8 cellular contexts compared by ENCODE assay signal in the genomic region with DNA sequence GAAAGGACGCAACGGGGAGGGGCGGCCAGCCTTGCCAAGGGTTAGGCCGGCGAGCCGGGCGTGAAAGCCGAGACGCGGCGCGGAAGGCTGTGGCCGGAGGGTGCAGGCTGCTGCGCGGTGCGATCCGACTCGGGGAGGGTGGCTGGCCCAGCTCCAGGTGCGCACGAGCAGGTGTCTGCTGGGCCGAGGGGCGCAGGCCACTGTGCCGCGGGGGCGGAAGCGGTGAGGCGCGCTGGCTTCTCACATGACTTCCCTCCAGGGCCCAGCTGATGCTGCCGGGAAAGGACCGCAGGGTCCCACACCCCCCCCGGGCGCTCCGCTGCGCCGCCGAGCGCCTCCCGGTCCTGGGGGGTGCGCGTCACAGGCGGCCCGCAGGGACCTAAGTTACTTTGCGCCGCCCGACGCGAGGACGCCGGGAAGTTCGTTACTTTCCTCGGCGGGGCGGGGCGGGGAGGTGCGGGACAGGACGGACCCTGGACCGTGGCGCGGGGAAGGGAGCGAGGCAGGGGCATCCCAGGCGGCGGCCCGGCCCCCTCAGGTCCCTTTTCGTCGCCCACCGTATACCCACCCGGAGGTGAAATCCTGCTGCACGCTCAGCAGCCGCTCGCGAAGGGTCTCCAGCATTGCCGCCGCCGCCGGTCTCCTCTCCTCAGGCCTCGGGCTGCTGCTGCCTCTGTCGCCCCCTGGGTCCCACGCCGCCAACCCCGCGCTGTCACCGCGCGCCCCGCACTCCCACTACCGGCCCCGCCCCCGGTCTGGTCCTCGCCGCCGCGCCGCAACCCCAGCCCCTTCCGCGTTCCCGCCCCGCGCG. TPM values are rescaled to one million over a fixed set of nuclear protein-coding genes. Genes with fewer than 3 reads are reported as not detected.
DNase-seq lines count a peak whose midpoint lies in the region; ATAC-seq, FAIRE-seq and TF ChIP-seq lines count a peak whose summit lies in the region.

A gene with protein sequence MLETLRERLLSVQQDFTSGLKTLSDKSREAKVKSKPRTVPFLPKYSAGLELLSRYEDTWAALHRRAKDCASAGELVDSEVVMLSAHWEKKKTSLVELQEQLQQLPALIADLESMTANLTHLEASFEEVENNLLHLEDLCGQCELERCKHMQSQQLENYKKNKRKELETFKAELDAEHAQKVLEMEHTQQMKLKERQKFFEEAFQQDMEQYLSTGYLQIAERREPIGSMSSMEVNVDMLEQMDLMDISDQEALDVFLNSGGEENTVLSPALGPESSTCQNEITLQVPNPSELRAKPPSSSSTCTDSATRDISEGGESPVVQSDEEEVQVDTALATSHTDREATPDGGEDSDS (minus strand): TSS at position 783 of the 811 bp plus-strand sequence. CDS start 159 bp downstream, at position 624.

- in situ Hi-C loops in IMR-90 (cut with MboI; ENCODE audit: low sequenced_read_pairs), result no loop called here

- no peaks in the 10 kb centered on the region for H4K20me1 ChIP-seq in IMR-90 (ENCODE audit: insufficient read depth, low read length)

- peak within 1 kb of the TSS; percentile 16 to 64; a peak in 2 of 4 replicates for H4K8ac ChIP-seq in IMR-90 (ENCODE audit: low read depth in 2 of 2, low read length in 2 of 2)

- H2BK15ac ChIP-seq in IMR-90 (ENCODE audit: low read depth, low read length), result no peak within 1 kb of the TSS

- H2BK5ac ChIP-seq in IMR-90 (ENCODE audit: low read depth, low read length, poor library complexity, severe bottlenecking), result peak within 1 kb of the TSS; percentile 2

- 0 out of 2 replicates have a peak within 1 kb of the TSS, but pooled peaks have one; percentile 61 for H3K14ac ChIP-seq in IMR-90 (replicated peaks; ENCODE audit: low read depth, low read length)

- peaks cover 7% of the 10 kb centered on the region for H3K27me3 ChIP-seq in IMR-90 (ENCODE audit: control insufficient read depth, insufficient read depth, low read length)
- H3K27me3 ChIP-seq in pancreas, result no peaks in the 10 kb centered on the region
- no peaks in the 10 kb centered on the region for H3K27me3 ChIP-seq in tibial artery

- peak; percentile 69 for ATAC-seq in GM21529 (IDR thresholded peaks at IDR 0.05; ENCODE audit: unreplicated experiment)
- ATAC-seq in IMR-90 (ENCODE audit: low read depth), result peak; percentile 97
- peak; percentile 94 to 97 (median 94) for ATAC-seq in pancreas

- H3K18ac ChIP-seq in IMR-90 (ENCODE audit: low read depth, low read length), result peak within 1 kb of the TSS; percentile 40; the same call in 1 of the 2 replicates

- no peak for FAIRE-seq in pancreas (lab: Jason Lieb, UNC)

- no peak for TF ChIP-seq RAD21 in IMR-90 (IDR thresholded peaks at IDR 0.05; ENCODE audit: low read length)

- intact Hi-C loops in IMR-90 (cut with micrococcal nuclease), result no loop called here
- intact Hi-C loops in head of caudate nucleus (cut with DNase I), result no loop called here
- intact Hi-C loops in pancreas (cut with DNase I), result no loop called here
- intact Hi-C loops in tibial artery (cut with DNase I; ENCODE audit: low total_unique reads), result no loop called here

- peak within 1 kb of the TSS; percentile 87 for H3K27ac Mint-ChIP-seq in activated naive CD4-positive, alpha-beta T cell treated with anti-CD3 and anti-CD28 coated beads, Interleukin-2, amount 10 ng/mL, durations not matched to agents 7 days and 5 days

- BruUV-seq in IMR-90 (replicated peaks; lab: Mats Ljungman, UMichigan), result no TSS peak

- dilution Hi-C loops in IMR-90 (cut with HindIII; ENCODE audit: low sequenced_read_pairs, unreplicated experiment), result no loop called here

- 1% methylated on average over 22 of the region's 99 CpGs; no CpG with 5 or more reads in 1 of the 2 experiments for WGBS in IMR-90 (ENCODE audit: extremely low coverage in 2 of 2, insufficient read length in 1 of 2), 2 experiments
- 1% methylated on average over 52 to 99 of the region's 99 CpGs for WGBS in pancreas, 2 donors

- no peak within 1 kb of the TSS for H4K91ac ChIP-seq in IMR-90 (ENCODE audit: insufficient read depth, low read depth, low read length)

- no peak within 1 kb of the TSS for H2BK20ac ChIP-seq in IMR-90 (ENCODE audit: low read depth, low read length)

- peak within 1 kb of the TSS; percentile 95 for H3K4me2 ChIP-seq in IMR-90 (ENCODE audit: low read depth, low read length)

- peaks cover 14 to 19% of the 10 kb centered on the region in 2 experiments; a peak in 3 of 4 replicates for H3K79me1 ChIP-seq in IMR-90 (ENCODE audit: low read depth in 1 of 2, low read length in 2 of 2)

- no peak within 1 kb of the TSS for H3K56ac ChIP-seq in IMR-90 (ENCODE audit: extremely low read depth, insufficient read depth, low read length)

- no peaks in the 10 kb centered on the region for H3K9me3 ChIP-seq in IMR-90 (ENCODE audit: control insufficient read depth, insufficient read depth, low read length)
- no peaks in the 10 kb centered on the region for H3K9me3 ChIP-seq in SK-N-MC (ENCODE audit: low read depth, low read length)
- H3K9me3 ChIP-seq in pancreas, result no peaks in the 10 kb centered on the region
- no peaks in the 10 kb centered on the region for H3K9me3 ChIP-seq in tibial artery

- H3K27ac ChIP-seq in IMR-90 (ENCODE audit: insufficient read depth, low read length) (peak within 1 kb of the TSS; percentile 8; the same call in 1 of the 2 replicates), SK-N-MC (no peak within 1 kb of the TSS), pancreas (peak within 1 kb of the TSS; percentile 79 to 90 (median 82)), tibial artery (peak within 1 kb of the TSS; percentile 79 to 93)

- POLR2A ChIA-PET in IMR-90 (lab: Charles Lee; ENCODE audit: unreplicated experiment), result no interaction called here

- peaks cover 15% of the 10 kb centered on the region for H3K27me3 Mint-ChIP-seq in activated naive CD4-positive, alpha-beta T cell treated with anti-CD3 and anti-CD28 coated beads, Interleukin-2, amount 10 ng/mL, durations not matched to agents 7 days and 5 days

- peak within 1 kb of the TSS; percentile 85 for H4K5ac ChIP-seq in IMR-90 (ENCODE audit: low read depth, low read length)

- H3K4me3 Mint-ChIP-seq in activated naive CD4-positive, alpha-beta T cell treated with anti-CD3 and anti-CD28 coated beads, Interleukin-2, amount 10 ng/mL, durations not matched to agents 7 days and 5 days, result peak within 1 kb of the TSS; percentile 82

- H3K4me1 ChIP-seq in IMR-90 (ENCODE audit: control insufficient read depth, insufficient read depth, low read length) (peaks cover 2% of the 10 kb centered on the region; the same call in 1 of the 2 replicates), pancreas (peaks cover 0 to 3% (median 0%) of the 10 kb centered on the region in 3 donors), tibial artery (peaks cover 0 to 11% (median 4%) of the 10 kb centered on the region in 4 donors)

- no peak for TF ChIP-seq POLR2A in IMR-90 (IDR thresholded peaks at IDR 0.05; ENCODE audit: low read depth, low read length)

- H3K9me1 ChIP-seq in IMR-90 (ENCODE audit: insufficient read depth, low read length), result no peaks in the 10 kb centered on the region

- peak within 1 kb of the TSS; percentile 94 for H2AFZ ChIP-seq in IMR-90 (replicated peaks; ENCODE audit: low read length, poor library complexity)

- CTCF ChIA-PET in IMR-90 (lab: Yijun Ruan, JAX), result interaction anchor here (0.6 to 0.7 kb wide), 7 partner anchors 9 to 1477 kb away, joined by 3 to 5 read pairs (median 3); no protein-coding TSS in a partner anchor
- CTCF ChIA-PET in activated naive CD4-positive, alpha-beta T cell treated with anti-CD3 and anti-CD28 coated beads, Interleukin-2, amount 10 ng/mL, durations not matched to agents 7 days and 5 days (lab: Charles Lee), result interaction anchor here (0.7 kb wide), 1 partner anchor 29 kb away, joined by 3 read pairs; no protein-coding TSS in a partner anchor

- no peak within 1 kb of the TSS for H2AK5ac ChIP-seq in IMR-90 (ENCODE audit: low read depth, low read length)

- TF ChIP-seq CTCF in IMR-90 (conservative IDR thresholded peaks at IDR 0.05; ENCODE audit: low read depth, low read length), result no peak
- TF ChIP-seq CTCF in pancreas (IDR thresholded peaks at IDR 0.05), result no peak
- TF ChIP-seq CTCF in tibial artery (IDR thresholded peaks at IDR 0.05), result no peak

- H3K4ac ChIP-seq in IMR-90 (ENCODE audit: low read depth, low read length), result peak within 1 kb of the TSS; percentile 25; the same call in 1 of the 2 replicates

- H3K36me3 ChIP-seq in IMR-90 (ENCODE audit: control insufficient read depth, insufficient read depth, low read length), result no peaks in the 10 kb centered on the region
- peaks cover 9% of the 10 kb centered on the region for H3K36me3 ChIP-seq in SK-N-MC (ENCODE audit: insufficient read depth, low read length)
- no peaks in the 10 kb centered on the region for H3K36me3 ChIP-seq in pancreas
- H3K36me3 ChIP-seq in tibial artery, result no peaks in the 10 kb centered on the region

- DNase-seq in Daoy (ENCODE audit: low read depth) (peak; percentile 74), IMR-90 (peak; percentile 16), SK-N-MC (ENCODE audit: low read depth, low spot score) (no peak), head of caudate nucleus (peak; percentile 40 to 93 (median 86)), pancreas (peak; percentile 74 to 95 (median 82)), tibial artery (peak; percentile 47 to 88)
- peak; percentile 86 for DNase-seq in activated naive CD4-positive, alpha-beta T cell treated with anti-CD3 and anti-CD28 coated beads, Interleukin-2, amount 10 ng/mL, durations not matched to agents 7 days and 5 days

- H3K4me3 ChIP-seq in IMR-90 (ENCODE audit: insufficient read depth, low read depth, low read length), result peak within 1 kb of the TSS; percentile 93
- H3K4me3 ChIP-seq in SK-N-MC, result peak within 1 kb of the TSS; percentile 93
- peak within 1 kb of the TSS; percentile 88 to 98 (median 95) for H3K4me3 ChIP-seq in pancreas
- H3K4me3 ChIP-seq in tibial artery, result peak within 1 kb of the TSS; percentile 88 to 100

- peaks cover 16% of the 10 kb centered on the region for H3K36me3 Mint-ChIP-seq in activated naive CD4-positive, alpha-beta T cell treated with anti-CD3 and anti-CD28 coated beads, Interleukin-2, amount 10 ng/mL, durations not matched to agents 7 days and 5 days

- H3K9me3 Mint-ChIP-seq in activated naive CD4-positive, alpha-beta T cell treated with anti-CD3 and anti-CD28 coated beads, Interleukin-2, amount 10 ng/mL, durations not matched to agents 7 days and 5 days, result no peaks in the 10 kb centered on the region

- peak within 1 kb of the TSS; percentile 83; the same call in 1 of the 2 replicates for H3K23ac ChIP-seq in IMR-90 (ENCODE audit: low read depth, low read length)

- peaks cover 31% of the 10 kb centered on the region for H3K4me1 Mint-ChIP-seq in activated naive CD4-positive, alpha-beta T cell treated with anti-CD3 and anti-CD28 coated beads, Interleukin-2, amount 10 ng/mL, durations not matched to agents 7 days and 5 days

- H2AK9ac ChIP-seq in IMR-90 (replicated peaks; ENCODE audit: low read depth, low read length, poor library complexity), result peak within 1 kb of the TSS; percentile 70

- H2BK120ac ChIP-seq in IMR-90 (ENCODE audit: low read depth, low read length), result no peak within 1 kb of the TSS

- H3K9ac ChIP-seq in IMR-90 (ENCODE audit: low read depth, low read length) (peak within 1 kb of the TSS; percentile 74), SK-N-MC (ENCODE audit: insufficient read length) (peak within 1 kb of the TSS; percentile 78)

RNA-seq across cellular contexts. Expression of the gene that starts here (rescaled TPM):
- total RNA-seq in Daoy (2014; rRNA removed; shearing (Covaris generic)), result 5.6 and 18.9 TPM in 2 replicates
- total RNA-seq in IMR-90 (2012; rRNA removed) (4.7 and 4.8 TPM in 2 replicates), pancreas (10 to 100 TPM in 1 of 6 donors, 1 to 10 TPM in 5; 7.3 to 11.5 (median 8.0) TPM)
- polyA plus RNA-seq in IMR-90 (2012; rRNA removed) (15.8 and 18.7 TPM in 2 replicates), pancreas (10 to 100 TPM in 1 of 2 donors, 1 to 10 TPM in 1; 6.5 to 10.9 TPM)
- polyA plus RNA-seq in IMR-90 (2012; cell fraction: cytosol; rRNA removed), result 12.7 and 16.6 TPM in 2 replicates
- 7.9 and 10.7 TPM in 2 replicates for polyA plus RNA-seq in IMR-90 (2012; cell fraction: nucleus; rRNA removed; ENCODE audit: low replicate concordance)
